ENCODE assay signal across 2 cellular contexts in the genomic region with DNA sequence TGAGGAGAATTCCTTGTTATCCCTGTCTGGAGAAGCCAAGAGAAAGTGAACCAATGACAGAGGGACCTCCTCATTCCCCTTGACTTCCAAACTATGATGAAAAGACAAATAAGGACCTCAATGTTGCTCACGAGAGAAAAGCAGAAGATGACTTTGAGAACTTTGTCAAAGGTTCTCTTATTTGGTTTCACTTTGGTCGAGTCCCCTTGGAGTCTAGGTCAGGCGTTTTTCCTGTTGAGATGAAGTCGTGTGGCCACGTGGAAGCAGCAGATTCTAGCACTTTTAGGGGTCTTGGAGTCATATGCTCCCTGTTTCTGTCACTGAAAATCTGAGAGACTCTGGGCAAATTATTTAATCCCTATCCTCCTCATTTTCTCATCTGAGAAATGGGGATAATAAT.
TF ChIP-seq lines count a peak whose summit lies in the region.

No MANE protein-coding gene starts in this region.

TF ChIP-seq in WTC11, 78 proteins besides CTCF, POLR2A, EP300 and RAD21:
- no peak for TF ChIP-seq GTF2I (CRISPR knock-in tag; conservative IDR thresholded peaks at IDR 0.05)
- TF ChIP-seq, protein P1, sequence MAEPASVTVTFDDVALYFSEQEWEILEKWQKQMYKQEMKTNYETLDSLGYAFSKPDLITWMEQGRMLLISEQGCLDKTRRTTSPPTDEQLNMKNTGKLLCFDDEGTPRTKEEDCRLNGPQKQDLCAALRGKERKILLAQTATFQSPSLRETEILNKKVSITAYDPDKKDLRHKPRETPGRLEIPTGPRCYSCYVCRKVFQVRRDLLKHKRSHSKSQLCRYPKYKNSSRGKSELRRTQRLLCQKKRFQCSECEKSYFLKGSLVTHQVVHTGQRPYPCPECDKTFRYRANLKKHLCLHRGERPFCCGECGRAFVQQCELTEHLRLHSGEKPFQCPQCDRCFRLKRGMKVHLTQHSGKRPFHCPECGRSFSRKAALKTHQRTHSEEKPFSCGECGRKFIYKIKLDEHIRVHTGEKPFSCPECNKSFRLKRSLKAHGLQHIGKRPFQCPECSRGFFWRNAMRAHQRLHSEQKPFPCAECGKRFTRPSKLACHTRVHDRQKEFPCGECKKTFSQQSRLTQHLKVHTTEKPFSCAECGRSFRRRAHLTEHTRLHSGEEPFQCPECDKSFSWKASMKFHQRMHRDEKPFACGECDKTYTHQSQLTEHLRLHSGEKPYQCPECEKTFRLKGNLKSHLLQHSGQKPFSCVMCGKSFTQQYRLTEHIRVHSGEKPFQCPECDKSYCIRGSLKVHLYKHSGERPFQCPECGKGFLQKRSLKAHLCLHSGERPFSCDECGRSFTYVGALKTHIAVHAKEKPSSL (CRISPR knock-in tag; conservative IDR thresholded peaks at IDR 0.05), result no peak
- no peak for TF ChIP-seq FOXJ3 (CRISPR knock-in tag; IDR thresholded peaks at IDR 0.05; ENCODE audit: borderline replicate concordance)
- TF ChIP-seq, protein P2, sequence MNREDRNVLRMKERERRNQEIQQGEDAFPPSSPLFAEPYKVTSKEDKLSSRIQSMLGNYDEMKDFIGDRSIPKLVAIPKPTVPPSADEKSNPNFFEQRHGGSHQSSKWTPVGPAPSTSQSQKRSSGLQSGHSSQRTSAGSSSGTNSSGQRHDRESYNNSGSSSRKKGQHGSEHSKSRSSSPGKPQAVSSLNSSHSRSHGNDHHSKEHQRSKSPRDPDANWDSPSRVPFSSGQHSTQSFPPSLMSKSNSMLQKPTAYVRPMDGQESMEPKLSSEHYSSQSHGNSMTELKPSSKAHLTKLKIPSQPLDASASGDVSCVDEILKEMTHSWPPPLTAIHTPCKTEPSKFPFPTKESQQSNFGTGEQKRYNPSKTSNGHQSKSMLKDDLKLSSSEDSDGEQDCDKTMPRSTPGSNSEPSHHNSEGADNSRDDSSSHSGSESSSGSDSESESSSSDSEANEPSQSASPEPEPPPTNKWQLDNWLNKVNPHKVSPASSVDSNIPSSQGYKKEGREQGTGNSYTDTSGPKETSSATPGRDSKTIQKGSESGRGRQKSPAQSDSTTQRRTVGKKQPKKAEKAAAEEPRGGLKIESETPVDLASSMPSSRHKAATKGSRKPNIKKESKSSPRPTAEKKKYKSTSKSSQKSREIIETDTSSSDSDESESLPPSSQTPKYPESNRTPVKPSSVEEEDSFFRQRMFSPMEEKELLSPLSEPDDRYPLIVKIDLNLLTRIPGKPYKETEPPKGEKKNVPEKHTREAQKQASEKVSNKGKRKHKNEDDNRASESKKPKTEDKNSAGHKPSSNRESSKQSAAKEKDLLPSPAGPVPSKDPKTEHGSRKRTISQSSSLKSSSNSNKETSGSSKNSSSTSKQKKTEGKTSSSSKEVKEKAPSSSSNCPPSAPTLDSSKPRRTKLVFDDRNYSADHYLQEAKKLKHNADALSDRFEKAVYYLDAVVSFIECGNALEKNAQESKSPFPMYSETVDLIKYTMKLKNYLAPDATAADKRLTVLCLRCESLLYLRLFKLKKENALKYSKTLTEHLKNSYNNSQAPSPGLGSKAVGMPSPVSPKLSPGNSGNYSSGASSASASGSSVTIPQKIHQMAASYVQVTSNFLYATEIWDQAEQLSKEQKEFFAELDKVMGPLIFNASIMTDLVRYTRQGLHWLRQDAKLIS (CRISPR knock-in tag; IDR thresholded peaks at IDR 0.05; ENCODE audit: borderline replicate concordance), result no peak
- TF ChIP-seq, protein P3, sequence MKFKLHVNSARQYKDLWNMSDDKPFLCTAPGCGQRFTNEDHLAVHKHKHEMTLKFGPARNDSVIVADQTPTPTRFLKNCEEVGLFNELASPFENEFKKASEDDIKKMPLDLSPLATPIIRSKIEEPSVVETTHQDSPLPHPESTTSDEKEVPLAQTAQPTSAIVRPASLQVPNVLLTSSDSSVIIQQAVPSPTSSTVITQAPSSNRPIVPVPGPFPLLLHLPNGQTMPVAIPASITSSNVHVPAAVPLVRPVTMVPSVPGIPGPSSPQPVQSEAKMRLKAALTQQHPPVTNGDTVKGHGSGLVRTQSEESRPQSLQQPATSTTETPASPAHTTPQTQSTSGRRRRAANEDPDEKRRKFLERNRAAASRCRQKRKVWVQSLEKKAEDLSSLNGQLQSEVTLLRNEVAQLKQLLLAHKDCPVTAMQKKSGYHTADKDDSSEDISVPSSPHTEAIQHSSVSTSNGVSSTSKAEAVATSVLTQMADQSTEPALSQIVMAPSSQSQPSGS (CRISPR knock-in tag; IDR thresholded peaks at IDR 0.05; ENCODE audit: borderline replicate concordance, low read depth), result no peak
- TF ChIP-seq ESRRA (CRISPR knock-in tag; IDR thresholded peaks at IDR 0.05; ENCODE audit: borderline replicate concordance), result no peak

TF ChIP-seq in HepG2, 621 proteins besides CTCF, POLR2A, EP300 and RAD21:
- TF ChIP-seq, protein P4, sequence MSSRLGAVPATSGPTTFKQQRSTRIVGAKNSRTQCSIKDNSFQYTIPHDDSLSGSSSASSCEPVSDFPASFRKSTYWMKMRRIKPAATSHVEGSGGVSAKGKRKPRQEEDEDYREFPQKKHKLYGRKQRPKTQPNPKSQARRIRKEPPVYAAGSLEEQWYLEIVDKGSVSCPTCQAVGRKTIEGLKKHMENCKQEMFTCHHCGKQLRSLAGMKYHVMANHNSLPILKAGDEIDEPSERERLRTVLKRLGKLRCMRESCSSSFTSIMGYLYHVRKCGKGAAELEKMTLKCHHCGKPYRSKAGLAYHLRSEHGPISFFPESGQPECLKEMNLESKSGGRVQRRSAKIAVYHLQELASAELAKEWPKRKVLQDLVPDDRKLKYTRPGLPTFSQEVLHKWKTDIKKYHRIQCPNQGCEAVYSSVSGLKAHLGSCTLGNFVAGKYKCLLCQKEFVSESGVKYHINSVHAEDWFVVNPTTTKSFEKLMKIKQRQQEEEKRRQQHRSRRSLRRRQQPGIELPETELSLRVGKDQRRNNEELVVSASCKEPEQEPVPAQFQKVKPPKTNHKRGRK (CRISPR knock-in tag; IDR thresholded peaks at IDR 0.05), result no peak
- TF ChIP-seq, protein P5, sequence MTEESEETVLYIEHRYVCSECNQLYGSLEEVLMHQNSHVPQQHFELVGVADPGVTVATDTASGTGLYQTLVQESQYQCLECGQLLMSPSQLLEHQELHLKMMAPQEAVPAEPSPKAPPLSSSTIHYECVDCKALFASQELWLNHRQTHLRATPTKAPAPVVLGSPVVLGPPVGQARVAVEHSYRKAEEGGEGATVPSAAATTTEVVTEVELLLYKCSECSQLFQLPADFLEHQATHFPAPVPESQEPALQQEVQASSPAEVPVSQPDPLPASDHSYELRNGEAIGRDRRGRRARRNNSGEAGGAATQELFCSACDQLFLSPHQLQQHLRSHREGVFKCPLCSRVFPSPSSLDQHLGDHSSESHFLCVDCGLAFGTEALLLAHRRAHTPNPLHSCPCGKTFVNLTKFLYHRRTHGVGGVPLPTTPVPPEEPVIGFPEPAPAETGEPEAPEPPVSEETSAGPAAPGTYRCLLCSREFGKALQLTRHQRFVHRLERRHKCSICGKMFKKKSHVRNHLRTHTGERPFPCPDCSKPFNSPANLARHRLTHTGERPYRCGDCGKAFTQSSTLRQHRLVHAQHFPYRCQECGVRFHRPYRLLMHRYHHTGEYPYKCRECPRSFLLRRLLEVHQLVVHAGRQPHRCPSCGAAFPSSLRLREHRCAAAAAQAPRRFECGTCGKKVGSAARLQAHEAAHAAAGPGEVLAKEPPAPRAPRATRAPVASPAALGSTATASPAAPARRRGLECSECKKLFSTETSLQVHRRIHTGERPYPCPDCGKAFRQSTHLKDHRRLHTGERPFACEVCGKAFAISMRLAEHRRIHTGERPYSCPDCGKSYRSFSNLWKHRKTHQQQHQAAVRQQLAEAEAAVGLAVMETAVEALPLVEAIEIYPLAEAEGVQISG (CRISPR knock-in tag; IDR thresholded peaks at IDR 0.05), result no peak
- TF ChIP-seq, protein P6, sequence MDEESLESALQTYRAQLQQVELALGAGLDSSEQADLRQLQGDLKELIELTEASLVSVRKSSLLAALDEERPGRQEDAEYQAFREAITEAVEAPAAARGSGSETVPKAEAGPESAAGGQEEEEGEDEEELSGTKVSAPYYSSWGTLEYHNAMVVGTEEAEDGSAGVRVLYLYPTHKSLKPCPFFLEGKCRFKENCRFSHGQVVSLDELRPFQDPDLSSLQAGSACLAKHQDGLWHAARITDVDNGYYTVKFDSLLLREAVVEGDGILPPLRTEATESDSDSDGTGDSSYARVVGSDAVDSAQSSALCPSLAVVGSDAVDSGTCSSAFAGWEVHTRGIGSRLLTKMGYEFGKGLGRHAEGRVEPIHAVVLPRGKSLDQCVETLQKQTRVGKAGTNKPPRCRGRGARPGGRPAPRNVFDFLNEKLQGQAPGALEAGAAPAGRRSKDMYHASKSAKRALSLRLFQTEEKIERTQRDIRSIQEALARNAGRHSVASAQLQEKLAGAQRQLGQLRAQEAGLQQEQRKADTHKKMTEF (CRISPR knock-in tag; IDR thresholded peaks at IDR 0.05), result no peak
- TF ChIP-seq, protein P7, sequence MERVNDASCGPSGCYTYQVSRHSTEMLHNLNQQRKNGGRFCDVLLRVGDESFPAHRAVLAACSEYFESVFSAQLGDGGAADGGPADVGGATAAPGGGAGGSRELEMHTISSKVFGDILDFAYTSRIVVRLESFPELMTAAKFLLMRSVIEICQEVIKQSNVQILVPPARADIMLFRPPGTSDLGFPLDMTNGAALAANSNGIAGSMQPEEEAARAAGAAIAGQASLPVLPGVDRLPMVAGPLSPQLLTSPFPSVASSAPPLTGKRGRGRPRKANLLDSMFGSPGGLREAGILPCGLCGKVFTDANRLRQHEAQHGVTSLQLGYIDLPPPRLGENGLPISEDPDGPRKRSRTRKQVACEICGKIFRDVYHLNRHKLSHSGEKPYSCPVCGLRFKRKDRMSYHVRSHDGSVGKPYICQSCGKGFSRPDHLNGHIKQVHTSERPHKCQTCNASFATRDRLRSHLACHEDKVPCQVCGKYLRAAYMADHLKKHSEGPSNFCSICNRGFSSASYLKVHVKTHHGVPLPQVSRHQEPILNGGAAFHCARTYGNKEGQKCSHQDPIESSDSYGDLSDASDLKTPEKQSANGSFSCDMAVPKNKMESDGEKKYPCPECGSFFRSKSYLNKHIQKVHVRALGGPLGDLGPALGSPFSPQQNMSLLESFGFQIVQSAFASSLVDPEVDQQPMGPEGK (CRISPR knock-in tag; IDR thresholded peaks at IDR 0.05), result no peak
- TF ChIP-seq KLF6 (CRISPR knock-in tag; IDR thresholded peaks at IDR 0.05) (no peak), MAFG (CRISPR knock-in tag; IDR thresholded peaks at IDR 0.05) (no peak), NR3C1 (CRISPR knock-in tag; IDR thresholded peaks at IDR 0.05) (no peak), SP4 (CRISPR knock-in tag; IDR thresholded peaks at IDR 0.05) (no peak), HNF4G (IDR thresholded peaks at IDR 0.05; ENCODE audit: borderline replicate concordance, low read depth, low read length) (no peak), HNF4G (CRISPR knock-in tag; IDR thresholded peaks at IDR 0.05; ENCODE audit: borderline replicate concordance, low read depth) (no peak), IRX3 (CRISPR knock-in tag; IDR thresholded peaks at IDR 0.05; ENCODE audit: borderline replicate concordance, low read depth) (no peak), DNMT3B (CRISPR knock-in tag; conservative IDR thresholded peaks at IDR 0.05) (no peak), NKX3-1 (CRISPR knock-in tag; IDR thresholded peaks at IDR 0.05) (no peak), FOXK2 (IDR thresholded peaks at IDR 0.05) (no peak), ZNF558 (CRISPR knock-in tag; IDR thresholded peaks at IDR 0.05; ENCODE audit: borderline replicate concordance) (no peak)
